Comparison of ENCODE assay signal across 20 cellular contexts in the genomic region with DNA sequence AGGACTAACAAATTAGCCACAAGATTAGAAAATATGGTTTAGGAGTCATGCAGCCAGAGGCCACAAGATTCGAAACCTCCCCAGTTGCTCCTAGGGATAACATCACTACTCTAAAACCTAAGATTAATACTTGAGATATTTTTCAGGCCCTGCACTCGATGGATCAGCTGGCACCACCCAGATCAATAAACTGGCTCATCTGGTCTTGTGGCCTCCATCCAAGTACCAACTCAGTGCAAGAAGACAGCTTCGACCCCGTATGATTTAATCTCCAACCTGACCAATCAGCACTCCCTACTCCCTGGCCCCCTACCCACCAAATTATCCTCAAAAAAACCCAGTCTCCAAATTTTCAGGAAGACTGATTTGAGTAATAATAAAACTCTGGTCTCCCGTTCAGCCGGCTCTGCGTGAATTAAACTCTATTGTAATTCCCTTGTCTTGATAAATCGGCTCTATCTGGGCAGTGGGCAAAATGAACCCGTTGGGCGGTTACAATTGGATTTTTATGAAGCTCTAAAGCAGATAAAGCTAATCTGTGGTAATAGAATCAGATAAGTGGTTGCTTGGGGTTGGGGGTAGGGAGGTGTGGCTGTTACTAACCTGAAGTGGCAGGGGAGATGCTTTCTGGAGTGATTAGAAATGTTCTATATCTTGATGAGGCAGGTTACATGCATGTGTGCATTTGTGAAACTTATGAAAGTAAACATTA.
"Had no signal": no experiment of that assay in that cellular context is flagged by ENCODE, and none has a peak within 500 bp of the region (broad histone marks: within the 10 kb centered on the region; RNA-seq: fewer than 3 reads in every experiment).

No MANE protein-coding gene starts in this region.

- DNase-seq: activated CD4-positive, alpha-beta T cell treated with anti-CD3 and anti-CD28 coated beads, Interleukin-2, amount 50 U/mL, for 1 hour; activated CD4-positive, CD25-positive, alpha-beta regulatory T cell; activated CD8-positive, alpha-beta memory T cell treated with anti-CD3 and anti-CD28 coated beads, Interleukin-2, amount 50 U/mL, for 4 hours; activated naive CD4-positive, alpha-beta T cell treated with anti-CD3 and anti-CD28 coated beads, Interleukin-2, amount 50 U/mL, for 16 hours; activated T-cell treated with anti-CD3 and anti-CD28 coated beads, Interleukin-2, amount 50 U/mL, for 4 hours; aorta; colonic mucosa; erythroblast; foreskin melanocyte; glutamatergic neuron; hippocampal formation; posterior cingulate gyrus; sigmoid colon; spleen; stimulated activated CD4-positive, alpha-beta T cell treated with anti-CD3 and anti-CD28 coated beads, Interleukin-4, amount 100 ng/mL, for 4 hours; stimulated activated naive B cell treated with anti-CD40 and anti-IgM and Interleukin-4, amounts not matched to agents 10 μg/mL and 1 μg/mL and 100 μg/mL, for 72 hours; upper lobe of right lung had no signal

- H3K27ac Mint-ChIP-seq: mesothelial cell of epicardium; nephron; stimulated activated naive B cell treated with anti-CD40 and anti-IgM and Interleukin-4, amounts not matched to agents 10 μg/mL and 1 μg/mL and 100 μg/mL, for 72 hours had no signal

- H3K27me3 Mint-ChIP-seq: central memory CD8-positive, alpha-beta T cell had no signal

- ATAC-seq: activated T-cell treated with anti-CD3 and anti-CD28 coated beads, Interleukin-2, amount 50 U/mL, for 4 hours; stimulated activated naive B cell treated with anti-CD40 and anti-IgM and Interleukin-4, amounts not matched to agents 10 μg/mL and 1 μg/mL and 100 μg/mL, for 72 hours; upper lobe of right lung had no signal

- H3K4me1 Mint-ChIP-seq: central memory CD8-positive, alpha-beta T cell had no signal

- H3K4me3 Mint-ChIP-seq: activated T-cell treated with anti-CD3 and anti-CD28 coated beads, Interleukin-2, amount 50 U/mL, for 4 hours; central memory CD8-positive, alpha-beta T cell; mesothelial cell of epicardium; nephron; stimulated activated naive B cell treated with anti-CD40 and anti-IgM and Interleukin-4, amounts not matched to agents 10 μg/mL and 1 μg/mL and 100 μg/mL, for 72 hours had no signal
